ENCODE assay signal across 11 cellular contexts in genomic region chr1:156870734-156871133, GRCh38. TPM values are rescaled to one million over a fixed set of nuclear protein-coding genes. Genes with fewer than 3 reads are reported as not detected.
DNase-seq lines count a peak whose midpoint lies in the region; ATAC-seq and TF ChIP-seq lines count a peak whose summit lies in the region.
"Had no signal": no experiment of that assay in that cellular context is flagged by ENCODE, and none has a peak within 500 bp of the region (broad histone marks: within the 10 kb centered on the region; RNA-seq: fewer than 3 reads in every experiment).

No MANE protein-coding gene starts in this region.

- H2AFZ ChIP-seq in MM.1S (ENCODE audit: low read length): no peak overlapping the region

- TF ChIP-seq CTCF in RWPE1 (conservative IDR thresholded peaks at IDR 0.05; ENCODE audit: low read depth) (no peak), MM.1S (IDR thresholded peaks at IDR 0.05; ENCODE audit: low read length) (no peak)

- H3K27me3 ChIP-seq in MM.1S (replicated peaks; ENCODE audit: insufficient read depth, low read length): peaks cover 54% of the 10 kb centered on the region

- H3K27ac ChIP-seq in RWPE1 (peak overlapping the region; percentile 60), MM.1S (ENCODE audit: low read length) (no peak overlapping the region)

- no peaks in the 10 kb centered on the region for H3K36me3 ChIP-seq in MM.1S (replicated peaks; ENCODE audit: insufficient read depth, low read length)

- POLR2A ChIA-PET in RWPE1 (lab: Yijun Ruan, JAX; ENCODE audit: low non-redundant PET): no interaction called here

- CTCF ChIA-PET in RWPE1 (lab: Yijun Ruan, JAX): interaction anchor here (0.8 kb wide), 1 partner anchor 10 kb away, joined by 3 read pairs; the partner anchor contains the start of gene NTRK1

- H3K4me3 ChIP-seq in MM.1S (ENCODE audit: low read length): no peak overlapping the region

- peak; percentile 34 for DNase-seq in stimulated activated CD4-positive, alpha-beta T cell treated with anti-CD3 and anti-CD28 coated beads, Interleukin-15, amount 100 ng/mL, for 24 hours
- DNase-seq in stimulated activated CD4-positive, alpha-beta T cell treated with anti-CD3 and anti-CD28 coated beads, Interleukin-12 subunit alpha, Interleukin-12 subunit beta, amount 100 ng/mL, for 4 hours: no peak
- DNase-seq in RWPE1 (ENCODE audit: low spot score): peak; percentile 84
- no peak for DNase-seq in left colon
- no peak for DNase-seq in MM.1S
- no peak for DNase-seq in Ammon's horn (ENCODE audit: low spot score)
- DNase-seq: activated CD8-positive, alpha-beta T cell treated with anti-CD3 and anti-CD28 coated beads for 36 hours; left cardiac atrium had no signal

- H3K9me2 ChIP-seq in MM.1S (replicated peaks; ENCODE audit: insufficient read depth, low read length): no peaks in the 10 kb centered on the region

- H3K4me1 ChIP-seq in MM.1S (ENCODE audit: low read length): no peaks in the 10 kb centered on the region

- no peak overlapping the region for H3K9ac ChIP-seq in MM.1S (ENCODE audit: low read length)

- intact Hi-C loops in left colon (cut with DNase I, micrococcal nuclease): no loop called here

- H3F3A ChIP-seq in MM.1S (ENCODE audit: insufficient read depth, low read length): no peaks in the 10 kb centered on the region

- H4K20me1 ChIP-seq in MM.1S (ENCODE audit: insufficient read depth, low read length): no peaks in the 10 kb centered on the region

- H3K79me2 ChIP-seq in MM.1S (ENCODE audit: low read length): no peaks in the 10 kb centered on the region

- ATAC-seq in esophagus mucosa (peak; percentile 44), left colon (no peak), HG02840 (IDR thresholded peaks at IDR 0.05; ENCODE audit: low FRiP score, unreplicated experiment) (no peak)
- ATAC-seq: activated CD8-positive, alpha-beta T cell treated with anti-CD3 and anti-CD28 coated beads for 36 hours; left cardiac atrium had no signal

- H3K4me2 ChIP-seq in MM.1S (ENCODE audit: low read depth, low read length): no peak overlapping the region; the same call in 1 of the 2 replicates

- H3K9me3 ChIP-seq in MM.1S (replicated peaks; ENCODE audit: insufficient read depth, low read length): no peaks in the 10 kb centered on the region

RNA-seq across cellular contexts. Expression of gene NTRK1, which starts 10.1 kb away (rescaled TPM):
- total RNA-seq in esophagus mucosa (0.16 TPM), left colon (under 1 TPM in 1 of 2 donors, not detected in 1; 0.95 TPM)

RNA-seq across cellular contexts. Expression of gene INSRR, which starts 11.8 kb away (rescaled TPM):
- total RNA-seq in esophagus mucosa (not detected), left colon (not detected)

RNA-seq across cellular contexts. Expression of gene PEAR1, which starts 22.8 kb away (rescaled TPM):
- total RNA-seq in esophagus mucosa (1.6 TPM), left colon (1 to 10 TPM; 2.0 to 2.9 TPM)

RNA-seq across cellular contexts. Expression of gene LRRC71, which starts 49.7 kb away (rescaled TPM):
- total RNA-seq in esophagus mucosa (not detected), left colon (not detected)
- total RNA-seq: activated CD8-positive, alpha-beta T cell treated with anti-CD3 and anti-CD28 coated beads for 36 hours; left cardiac atrium had no signal

RNA-seq across cellular contexts. Expression of gene SH2D2A, which starts 54.1 kb away (rescaled TPM):
- total RNA-seq in esophagus mucosa (1.4 TPM), left colon (1 to 10 TPM; 1.4 to 2.4 TPM)
- total RNA-seq: cerebellum had no signal

Comparison
In these comparisons a context has a peak if more than half of its experiments do, and no peak if none do; other contexts are left out.
1. DNase-seq: peak in stimulated activated CD4-positive, alpha-beta T cell treated with anti-CD3 and anti-CD28 coated beads, Interleukin-15, amount 100 ng/mL, for 24 hours (single experiment) and RWPE1 (single experiment); none in stimulated activated CD4-positive, alpha-beta T cell treated with anti-CD3 and anti-CD28 coated beads, Interleukin-12 subunit alpha, Interleukin-12 subunit beta, amount 100 ng/mL, for 4 hours (single experiment), left colon (0 of 2), MM.1S (single experiment) and Ammon's horn (single experiment).